ENCODE assay signal across 8 cellular contexts in the genomic region with DNA sequence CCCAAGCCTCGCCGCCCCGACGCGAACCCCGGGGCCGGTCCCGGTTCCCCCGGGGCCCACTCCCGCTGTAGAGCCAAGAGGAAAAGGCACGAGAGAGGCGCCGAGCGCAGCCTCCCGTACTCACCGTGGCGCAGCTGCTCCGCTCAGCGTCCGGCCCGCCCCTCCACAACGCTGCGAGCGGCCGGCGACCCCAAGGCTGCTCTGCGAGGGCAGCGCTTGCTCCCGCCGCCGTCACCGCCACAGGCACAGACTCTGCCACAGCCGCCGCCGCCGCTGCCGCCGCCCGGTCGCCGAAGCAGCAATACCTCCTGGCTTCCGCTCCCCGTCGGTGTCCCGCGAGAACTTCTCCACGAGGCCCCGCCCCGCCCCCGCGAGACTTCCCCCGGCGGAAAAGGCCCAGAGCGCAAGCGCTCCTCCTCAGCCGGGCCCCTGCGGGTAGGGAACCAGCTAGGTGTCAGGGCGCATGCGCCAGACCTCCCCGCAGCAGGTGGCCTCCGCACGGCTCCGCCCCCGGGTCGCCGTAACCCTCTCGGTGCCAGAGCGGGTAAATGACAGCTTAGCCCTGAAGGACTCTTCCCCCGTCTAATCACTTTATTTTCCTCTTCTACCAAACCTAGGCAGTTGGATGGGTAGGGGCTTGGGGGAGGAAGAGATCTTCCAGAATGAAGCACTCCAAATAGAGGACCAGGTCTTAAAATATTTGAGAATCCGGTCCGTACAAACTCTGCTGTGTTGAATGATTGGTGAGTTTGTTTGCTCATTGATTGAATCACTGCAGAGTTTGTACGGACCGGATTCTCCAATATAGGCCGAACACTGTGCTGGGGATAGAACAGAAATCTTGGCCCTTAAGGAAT. TPM values are rescaled to one million over a fixed set of nuclear protein-coding genes. Genes with fewer than 3 reads are reported as not detected.
DNase-seq lines count a peak whose midpoint lies in the region; ATAC-seq and TF ChIP-seq lines count a peak whose summit lies in the region.

GRB2 (minus strand) TSS at position 314 of the 857 bp plus-strand sequence. CDS start 12,050 bp downstream, outside the sequence.

- H3K4me1 Mint-ChIP-seq in neural progenitor cell, result peaks cover 18% of the 10 kb centered on the region

- peaks cover 9% of the 10 kb centered on the region for H3F3A ChIP-seq in neural progenitor cell (ENCODE audit: low read depth)

- H3K9me3 Mint-ChIP-seq in neural progenitor cell, result no peaks in the 10 kb centered on the region

- H3K9ac ChIP-seq in ES-I3 (ENCODE audit: low read depth, low read length) (peak within 1 kb of the TSS; percentile 92), neural progenitor cell (peak within 1 kb of the TSS; percentile 91), stomach smooth muscle (ENCODE audit: low read length in 2 of 2) (peak within 1 kb of the TSS; percentile 82 to 84)

- peak within 1 kb of the TSS; percentile 96 for H3K4me3 ChIP-seq in HEK293 (ENCODE audit: low read depth, low read length)
- H3K4me3 ChIP-seq in SJSA1, result peak within 1 kb of the TSS; percentile 98
- peak within 1 kb of the TSS; percentile 99 for H3K4me3 ChIP-seq in neural progenitor cell
- peak within 1 kb of the TSS; percentile 77 to 93 for H3K4me3 ChIP-seq in stomach smooth muscle (ENCODE audit: low read length in 2 of 2)

- peaks cover 46% of the 10 kb centered on the region for H3K79me2 ChIP-seq in neural progenitor cell (ENCODE audit: low read depth)

- no peaks in the 10 kb centered on the region for H3K4me1 ChIP-seq in ES-I3 (ENCODE audit: insufficient read depth, low read length)
- H3K4me1 ChIP-seq in HEK293 (ENCODE audit: control insufficient read depth, insufficient read depth, low read length), result 0 out of 2 replicates have a peak, but pooled peaks cover 8% of the 10 kb centered on the region
- H3K4me1 ChIP-seq in SJSA1 (replicated peaks), result peaks cover 18% of the 10 kb centered on the region
- peaks cover 6% of the 10 kb centered on the region for H3K4me1 ChIP-seq in foreskin keratinocyte
- peaks cover 3% of the 10 kb centered on the region for H3K4me1 ChIP-seq in neural progenitor cell
- peaks cover 12% of the 10 kb centered on the region for H3K4me1 ChIP-seq in stomach smooth muscle (ENCODE audit: control insufficient read depth, insufficient read depth, low read length)

- peaks cover 22% of the 10 kb centered on the region for H4K20me1 ChIP-seq in neural progenitor cell (ENCODE audit: low read depth)

- H3K9me3 ChIP-seq in ES-I3 (ENCODE audit: control insufficient read depth, insufficient read depth, low read length), result no peaks in the 10 kb centered on the region
- H3K9me3 ChIP-seq in HEK293 (ENCODE audit: control insufficient read depth, insufficient read depth, low read depth, low read length), result no peaks in the 10 kb centered on the region
- no peaks in the 10 kb centered on the region for H3K9me3 ChIP-seq in SJSA1 (replicated peaks)
- H3K9me3 ChIP-seq in neural progenitor cell (ENCODE audit: low read depth), result no peaks in the 10 kb centered on the region
- no peaks in the 10 kb centered on the region for H3K9me3 ChIP-seq in stomach smooth muscle (ENCODE audit: control insufficient read depth in 2 of 2, low read length in 2 of 2)

- peak within 1 kb of the TSS; percentile 94 for H3K27ac ChIP-seq in HEK293 (ENCODE audit: extremely low read depth, low read depth, low read length)
- peak within 1 kb of the TSS; percentile 59 for H3K27ac ChIP-seq in SJSA1
- H3K27ac ChIP-seq in foreskin keratinocyte, result peak within 1 kb of the TSS; percentile 56
- no peak within 1 kb of the TSS for H3K27ac ChIP-seq in neural progenitor cell
- H3K27ac ChIP-seq in stomach smooth muscle (ENCODE audit: low read length), result peak within 1 kb of the TSS; percentile 80

- H3K27me3 ChIP-seq in SJSA1 (replicated peaks) (peaks cover 3% of the 10 kb centered on the region; the same call in 1 of the 2 replicates), foreskin keratinocyte (no peaks in the 10 kb centered on the region), neural progenitor cell (no peaks in the 10 kb centered on the region), stomach smooth muscle (ENCODE audit: control insufficient read depth in 1 of 2, insufficient read depth in 2 of 2, low read length in 2 of 2) (peaks cover 0 to 3% of the 10 kb centered on the region in 2 donors)

- H3K4me2 ChIP-seq in neural progenitor cell, result peak within 1 kb of the TSS; percentile 98

- peaks cover 4% of the 10 kb centered on the region for H3K27me3 Mint-ChIP-seq in neural progenitor cell (ENCODE audit: insufficient read depth, low read depth)

- peak within 1 kb of the TSS; percentile 79 for H2AFZ ChIP-seq in neural progenitor cell (replicated peaks)

- TF ChIP-seq CTCF in HEK293 (tag by site-specific recombination; IDR thresholded peaks at IDR 0.05) (no peak), foreskin keratinocyte (conservative IDR thresholded peaks at IDR 0.05) (no peak), neural progenitor cell (IDR thresholded peaks at IDR 0.05) (no peak)

- peaks cover 3% of the 10 kb centered on the region for H3K36me3 Mint-ChIP-seq in neural progenitor cell

- peak; percentile 94 for DNase-seq in MV-4-11 (lab: John Stamatoyannopoulos, UW)
- DNase-seq in SJSA1 (ENCODE audit: low read depth in 1 of 2, low spot score in 2 of 2), result peak; percentile 93 to 100
- peak; percentile 99 to 100 (median 99) for DNase-seq in activated naive CD4-positive, alpha-beta T cell (lab: John Stamatoyannopoulos, UW)
- DNase-seq in foreskin keratinocyte, result peak; percentile 73 to 87
- DNase-seq in neural progenitor cell (ENCODE audit: low spot score), result peak; percentile 98

- ATAC-seq in foreskin keratinocyte, result peak; percentile 84

- peak within 1 kb of the TSS; percentile 72 for H3K27ac Mint-ChIP-seq in neural progenitor cell

- POLR2A ChIA-PET in HEK293 (lab: Yijun Ruan, JAX), result interaction anchor here (0.5 to 2.8 kb wide), 40 partner anchors 9 to 532 kb away, joined by 3 to 52 read pairs (median 4); partner anchors contain the start of genes FDXR, GGA3, LLGL2 and MIF4GD

- peak within 1 kb of the TSS; percentile 91 for H3K4me3 Mint-ChIP-seq in neural progenitor cell

- CTCF ChIA-PET in HEK293 (lab: Yijun Ruan, JAX), result interaction anchor here (0.5 to 2.7 kb wide), 16 partner anchors 9 to 643 kb away, joined by 3 to 17 read pairs (median 4); partner anchors contain the start of genes MIF4GD and TSEN54

- H3K36me3 ChIP-seq in ES-I3 (ENCODE audit: insufficient read depth, low read length) (no peaks in the 10 kb centered on the region), HEK293 (ENCODE audit: control insufficient read depth in 2 of 2, insufficient read depth in 1 of 2, low read length in 2 of 2) (peaks cover 0 to 1% of the 10 kb centered on the region in 2 experiments; a peak in 1 of 3 replicates), SJSA1 (peaks cover 5% of the 10 kb centered on the region), neural progenitor cell (no peaks in the 10 kb centered on the region), stomach smooth muscle (ENCODE audit: control insufficient read depth in 2 of 2, insufficient read depth in 2 of 2, low read length in 2 of 2) (no peaks in the 10 kb centered on the region)

TF ChIP-seq in HEK293, 187 proteins besides CTCF, POLR2A, EP300 and RAD21 (continues in another document):
- TF ChIP-seq ZSCAN5A (tag by site-specific recombination; IDR thresholded peaks at IDR 0.05), result peak; percentile 69; the same call in 1 of the 2 replicates
- TF ChIP-seq, protein P1, sequence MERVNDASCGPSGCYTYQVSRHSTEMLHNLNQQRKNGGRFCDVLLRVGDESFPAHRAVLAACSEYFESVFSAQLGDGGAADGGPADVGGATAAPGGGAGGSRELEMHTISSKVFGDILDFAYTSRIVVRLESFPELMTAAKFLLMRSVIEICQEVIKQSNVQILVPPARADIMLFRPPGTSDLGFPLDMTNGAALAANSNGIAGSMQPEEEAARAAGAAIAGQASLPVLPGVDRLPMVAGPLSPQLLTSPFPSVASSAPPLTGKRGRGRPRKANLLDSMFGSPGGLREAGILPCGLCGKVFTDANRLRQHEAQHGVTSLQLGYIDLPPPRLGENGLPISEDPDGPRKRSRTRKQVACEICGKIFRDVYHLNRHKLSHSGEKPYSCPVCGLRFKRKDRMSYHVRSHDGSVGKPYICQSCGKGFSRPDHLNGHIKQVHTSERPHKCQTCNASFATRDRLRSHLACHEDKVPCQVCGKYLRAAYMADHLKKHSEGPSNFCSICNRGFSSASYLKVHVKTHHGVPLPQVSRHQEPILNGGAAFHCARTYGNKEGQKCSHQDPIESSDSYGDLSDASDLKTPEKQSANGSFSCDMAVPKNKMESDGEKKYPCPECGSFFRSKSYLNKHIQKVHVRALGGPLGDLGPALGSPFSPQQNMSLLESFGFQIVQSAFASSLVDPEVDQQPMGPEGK (tag by site-specific recombination; IDR thresholded peaks at IDR 0.05), result peak; percentile 52; the same call in 1 of the 2 replicates
- no peak for TF ChIP-seq ZBTB7A (tag by site-specific recombination; IDR thresholded peaks at IDR 0.05; ENCODE audit: low read depth)
- TF ChIP-seq ZNF629 (tag by site-specific recombination; IDR thresholded peaks at IDR 0.05), result peak; percentile 12; the same call in 1 of the 2 replicates
- TF ChIP-seq ZIC2 (tag by site-specific recombination; IDR thresholded peaks at IDR 0.05), result peak; percentile 78
- TF ChIP-seq ZNF777 (tag by site-specific recombination; IDR thresholded peaks at IDR 0.05; ENCODE audit: borderline replicate concordance), result no peak
- TF ChIP-seq ZBTB48 (tag by site-specific recombination; IDR thresholded peaks at IDR 0.05), result 0 out of 2 replicates have a peak, but pooled peaks have one; percentile 21
- peak; percentile 74; the same call in 1 of the 2 replicates for TF ChIP-seq ZBTB20 (tag by site-specific recombination; IDR thresholded peaks at IDR 0.05)
- TF ChIP-seq ZNF214 (tag by site-specific recombination; IDR thresholded peaks at IDR 0.05; ENCODE audit: borderline replicate concordance), result no peak
- TF ChIP-seq ZFHX2 (tag by site-specific recombination; conservative IDR thresholded peaks at IDR 0.05), result peak; percentile 22
- TF ChIP-seq KLF8 (tag by site-specific recombination; IDR thresholded peaks at IDR 0.05), result peak; percentile 40; the same call in 1 of the 2 replicates
- TF ChIP-seq ZXDB (tag by site-specific recombination; IDR thresholded peaks at IDR 0.05), result peak; percentile 93

RNA-seq across cellular contexts. Expression of gene GRB2, which starts in this region (rescaled TPM):
- 200 and 449 TPM in 2 replicates for total RNA-seq in SJSA1 (2014; rRNA removed; shearing (Covaris generic))
- total RNA-seq in foreskin keratinocyte (53.4 and 53.7 TPM in 2 replicates), neural progenitor cell (ENCODE audit: low replicate concordance) (71.0 and 72.5 TPM in 2 replicates)
- 43.6 and 51.1 TPM in 2 replicates for polyA plus RNA-seq in foreskin keratinocyte
